Comparison of ENCODE assay signal across 28 cellular contexts in genomic region chr9:21265421-21266189, GRCh38. TPM values are rescaled to one million over a fixed set of nuclear protein-coding genes. Genes with fewer than 3 reads are reported as not detected.
DNase-seq lines count a peak whose midpoint lies in the region; ATAC-seq, FAIRE-seq and TF ChIP-seq lines count a peak whose summit lies in the region.
"Had no signal": no experiment of that assay in that cellular context is flagged by ENCODE, and none has a peak within 500 bp of the region (broad histone marks: within the 10 kb centered on the region; RNA-seq: fewer than 3 reads in every experiment).

No MANE protein-coding gene starts in this region.

- H3K27me3 Mint-ChIP-seq in MCF 10A (ENCODE audit: insufficient read depth, unreplicated experiment) (peaks cover 63% of the 10 kb centered on the region), Caco-2 (ENCODE audit: insufficient read depth, unreplicated experiment) (peaks cover 8% of the 10 kb centered on the region)
- peaks cover 0 to 3% of the 10 kb centered on the region in 2 donors for H3K27me3 Mint-ChIP-seq in stimulated activated naive B cell treated with anti-CD40 and anti-IgM and Interleukin-4, amounts not matched to agents 10 μg/mL and 1 μg/mL and 100 μg/mL, for 72 hours

- no peak for FAIRE-seq in GM12878 (lab: Jason Lieb, UNC)
- FAIRE-seq: endometrium, TTC549, urothelium cell line had no signal

- H3K79me2 ChIP-seq in mammary epithelial cell (ENCODE audit: insufficient read depth, low read length) (no peaks in the 10 kb centered on the region), GM12878 (ENCODE audit: control insufficient read depth, insufficient read depth, low read length) (no peaks in the 10 kb centered on the region)

- intact Hi-C loops in mammary epithelial cell (cut with micrococcal nuclease) = no loop called here
- intact Hi-C loops in MCF 10A (cut with micrococcal nuclease) = no loop called here
- intact Hi-C loops in GM12878 (cut with micrococcal nuclease; ENCODE audit: unreplicated experiment) = no loop called here
- intact Hi-C loops in Caco-2 (cut with micrococcal nuclease; ENCODE audit: unreplicated experiment) = no loop called here
- intact Hi-C loops in right lobe of liver (cut with DNase I) = no loop called here

- POLR2A ChIA-PET in MCF 10A (lab: Yijun Ruan, JAX) (no interaction called here), GM12878 (lab: Charles Lee) (no interaction called here), Caco-2 (lab: Charles Lee) (no interaction called here)

- no peaks in the 10 kb centered on the region for H3K9me3 ChIP-seq in mammary epithelial cell (replicated peaks; ENCODE audit: insufficient read depth, low read length)
- no peaks in the 10 kb centered on the region for H3K9me3 ChIP-seq in GM12878 (replicated peaks; ENCODE audit: control insufficient read depth, insufficient read depth, low read length)
- no peaks in the 10 kb centered on the region for H3K9me3 ChIP-seq in Caco-2
- no peaks in the 10 kb centered on the region for H3K9me3 ChIP-seq in right lobe of liver
- H3K9me3 ChIP-seq: ascending aorta, gastrocnemius medialis, left lung, neutrophil had no signal

- no peaks in the 10 kb centered on the region for H3K4me1 ChIP-seq in mammary epithelial cell (ENCODE audit: insufficient read depth, low read length)
- peaks cover 3% of the 10 kb centered on the region; the same call in 1 of the 2 replicates for H3K4me1 ChIP-seq in GM12878 (ENCODE audit: control insufficient read depth, insufficient read depth, low read length)
- H3K4me1 ChIP-seq in Caco-2 = no peaks in the 10 kb centered on the region
- no peaks in the 10 kb centered on the region for H3K4me1 ChIP-seq in right lobe of liver
- H3K4me1 ChIP-seq: ascending aorta, gastrocnemius medialis, left lung had no signal

- H4K20me1 ChIP-seq in mammary epithelial cell (ENCODE audit: insufficient read depth, low read length) (no peaks in the 10 kb centered on the region), GM12878 (ENCODE audit: control insufficient read depth, insufficient read depth) (no peaks in the 10 kb centered on the region)

- dilution Hi-C loops in mammary epithelial cell (cut with HindIII; ENCODE audit: low sequenced_read_pairs) = no loop called here

- ATAC-seq in HG02943 (IDR thresholded peaks at IDR 0.05; ENCODE audit: low read depth, unreplicated experiment) (peak; percentile 57), GM12878 (peak; percentile 47), right lobe of liver (no peak)
- peak; percentile 24 to 33 for ATAC-seq in stimulated activated naive B cell treated with anti-CD40 and anti-IgM and Interleukin-4, amounts not matched to agents 10 μg/mL and 1 μg/mL and 100 μg/mL, for 72 hours (replicated peaks)
- ATAC-seq: gastrocnemius medialis, left lung, Panc1, right cardiac atrium had no signal

- TF ChIP-seq CTCF in mammary epithelial cell (conservative IDR thresholded peaks at IDR 0.05 in 1 of 2, IDR thresholded peaks at IDR 0.05 in 1 of 2; ENCODE audit: extremely low read depth in 1 of 2, insufficient read depth in 1 of 2, low read depth in 1 of 2, low read length in 2 of 2) = no peak
- TF ChIP-seq CTCF in MCF 10A (IDR thresholded peaks at IDR 0.05; ENCODE audit: unreplicated experiment) = no peak
- no peak for TF ChIP-seq CTCF in GM12878 (IDR thresholded peaks at IDR 0.05 in 2 of 3, conservative IDR thresholded peaks at IDR 0.05 in 1 of 3; ENCODE audit: control insufficient read depth in 2 of 3, extremely low read depth in 1 of 3, insufficient read depth in 1 of 3, low read depth in 3 of 3, low read length in 3 of 3)
- TF ChIP-seq CTCF in Caco-2 (IDR thresholded peaks at IDR 0.05; ENCODE audit: insufficient read depth in 1 of 2, low read depth in 1 of 2, low read length in 1 of 2, severe bottlenecking in 1 of 2, unreplicated experiment in 1 of 2) = no peak
- no peak for TF ChIP-seq CTCF in right lobe of liver (IDR thresholded peaks at IDR 0.05)

- in situ Hi-C loops in mammary epithelial cell (cut with MboI; ENCODE audit: low sequenced_read_pairs in 2 of 2) = no loop called here
- in situ Hi-C loops in GM12878 (cut with MboI) = no loop called here

- BruUV-seq in mammary epithelial cell (replicated peaks; lab: Mats Ljungman, UMichigan) (no TSS peak), MCF 10A (replicated peaks; lab: Mats Ljungman, UMichigan) (no TSS peak), GM12878 (replicated peaks; lab: Mats Ljungman, UMichigan) (no TSS peak), Caco-2 (replicated peaks; lab: Mats Ljungman, UMichigan) (no TSS peak)

- H3K36me3 Mint-ChIP-seq in MCF 10A (ENCODE audit: insufficient read depth, unreplicated experiment) (no peaks in the 10 kb centered on the region), Caco-2 (ENCODE audit: insufficient read depth, unreplicated experiment) (no peaks in the 10 kb centered on the region)
- H3K36me3 Mint-ChIP-seq in stimulated activated naive B cell treated with anti-CD40 and anti-IgM and Interleukin-4, amounts not matched to agents 10 μg/mL and 1 μg/mL and 100 μg/mL, for 72 hours = no peaks in the 10 kb centered on the region

- H3K4me3 ChIP-seq in mammary epithelial cell (replicated peaks in 1 of 3; ENCODE audit: insufficient read depth in 1 of 3, low read depth in 2 of 3, low read length in 3 of 3) (no peak overlapping the region), GM12878 (no peak overlapping the region), Caco-2 (ENCODE audit: low read depth, low read length) (no peak overlapping the region), right lobe of liver (no peak overlapping the region)
- H3K4me3 ChIP-seq: ascending aorta, gastrocnemius medialis, left lung had no signal

- no peak for TF ChIP-seq EP300 in GM12878 (IDR thresholded peaks at IDR 0.05; ENCODE audit: borderline replicate concordance in 1 of 2, control insufficient read depth in 1 of 2, low read depth in 2 of 2, low read length in 2 of 2)

- H3K27ac ChIP-seq in mammary epithelial cell (ENCODE audit: insufficient read depth, low read depth, low read length) = no peak overlapping the region
- H3K27ac ChIP-seq in GM12878 (ENCODE audit: control insufficient read depth, insufficient read depth) = no peak overlapping the region
- no peak overlapping the region for H3K27ac ChIP-seq in right lobe of liver
- H3K27ac ChIP-seq: ascending aorta, gastrocnemius medialis, left lung, neutrophil had no signal

- RAD21 ChIA-PET in GM12878 (lab: Charles Lee; ENCODE audit: unreplicated experiment) = interaction anchor here (1.6 to 1.7 kb wide), 2 partner anchors 10 to 29 kb away, joined by 4 read pairs; no protein-coding TSS in a partner anchor

- 0% methylated on average over 1 of the region's 1 CpG for WGBS in mammary epithelial cell (ENCODE audit: low coverage, missing lambda C conversion rate)
- 6% methylated on average over 1 of the region's 1 CpG for WGBS in GM12878 (ENCODE audit: insufficient coverage, insufficient replicate concordance, low lambda C conversion rate, missing lambda C conversion rate)
- 50% methylated on average over 1 of the region's 1 CpG for WGBS in right lobe of liver (ENCODE audit: insufficient coverage, low coverage, low lambda C conversion rate, missing lambda C conversion rate)

- H3K4me1 Mint-ChIP-seq in MCF 10A (ENCODE audit: insufficient read depth, unreplicated experiment) (no peaks in the 10 kb centered on the region), Caco-2 (ENCODE audit: low read depth, unreplicated experiment) (no peaks in the 10 kb centered on the region)
- H3K4me1 Mint-ChIP-seq in stimulated activated naive B cell treated with anti-CD40 and anti-IgM and Interleukin-4, amounts not matched to agents 10 μg/mL and 1 μg/mL and 100 μg/mL, for 72 hours = peaks cover 12 to 35% of the 10 kb centered on the region in 2 donors
- H3K4me1 Mint-ChIP-seq: activated CD4-positive, alpha-beta T cell treated with anti-CD3 and anti-CD28 coated beads, Interleukin-2, amount 10 ng/mL, durations not matched to agents 7 days and 5 days had no signal

- H3K9ac ChIP-seq in mammary epithelial cell (ENCODE audit: insufficient read depth, low read length) = no peak overlapping the region
- H3K9ac ChIP-seq in GM12878 (ENCODE audit: control insufficient read depth, insufficient read depth, low read length) = no peak overlapping the region

- peaks cover 14% of the 10 kb centered on the region for H3K27me3 ChIP-seq in mammary epithelial cell (ENCODE audit: insufficient read depth, low read length)
- H3K27me3 ChIP-seq in GM12878 (replicated peaks in 1 of 2; ENCODE audit: control insufficient read depth in 2 of 2, insufficient read depth in 2 of 2, low read length in 1 of 2) = no peaks in the 10 kb centered on the region; a peak in 1 of 4 replicates
- no peaks in the 10 kb centered on the region for H3K27me3 ChIP-seq in Caco-2 (replicated peaks; ENCODE audit: control insufficient read depth, insufficient read depth, low read length)
- no peaks in the 10 kb centered on the region for H3K27me3 ChIP-seq in right lobe of liver
- H3K27me3 ChIP-seq: ascending aorta, gastrocnemius medialis, neutrophil had no signal

- no peak overlapping the region for H3K4me2 ChIP-seq in mammary epithelial cell (ENCODE audit: insufficient read depth, low read depth, low read length)
- H3K4me2 ChIP-seq in GM12878 (ENCODE audit: control insufficient read depth, insufficient read depth) = no peak overlapping the region

- no peak overlapping the region for H2AFZ ChIP-seq in mammary epithelial cell (ENCODE audit: low read depth, low read length)
- H2AFZ ChIP-seq in GM12878 (ENCODE audit: control insufficient read depth, low read depth, low read length) = no peak overlapping the region

- H3K4me3 Mint-ChIP-seq in MCF 10A (ENCODE audit: unreplicated experiment) = no peak overlapping the region
- H3K4me3 Mint-ChIP-seq in stimulated activated naive B cell treated with anti-CD40 and anti-IgM and Interleukin-4, amounts not matched to agents 10 μg/mL and 1 μg/mL and 100 μg/mL, for 72 hours = no peak overlapping the region
- no peak overlapping the region for H3K4me3 Mint-ChIP-seq in Caco-2 (ENCODE audit: unreplicated experiment)
- H3K4me3 Mint-ChIP-seq: activated CD4-positive, alpha-beta T cell treated with anti-CD3 and anti-CD28 coated beads, Interleukin-2, amount 10 ng/mL, durations not matched to agents 7 days and 5 days had no signal

- H3K9me3 Mint-ChIP-seq in MCF 10A (ENCODE audit: unreplicated experiment) (no peaks in the 10 kb centered on the region), Caco-2 (ENCODE audit: unreplicated experiment) (no peaks in the 10 kb centered on the region)
- H3K9me3 Mint-ChIP-seq in stimulated activated naive B cell treated with anti-CD40 and anti-IgM and Interleukin-4, amounts not matched to agents 10 μg/mL and 1 μg/mL and 100 μg/mL, for 72 hours = peaks cover 0 to 2% of the 10 kb centered on the region in 2 donors
- H3K9me3 Mint-ChIP-seq: activated CD4-positive, alpha-beta T cell treated with anti-CD3 and anti-CD28 coated beads, Interleukin-2, amount 10 ng/mL, durations not matched to agents 7 days and 5 days had no signal

- TF ChIP-seq RAD21 in GM12878 (IDR thresholded peaks at IDR 0.05; ENCODE audit: insufficient read depth, low read depth, low read length) = no peak

- TF ChIP-seq POLR2A in GM12878 (IDR thresholded peaks at IDR 0.05; ENCODE audit: low read depth, low read length) = no peak
- TF ChIP-seq POLR2A in right lobe of liver (IDR thresholded peaks at IDR 0.05) = no peak

- SMC1A ChIA-PET in GM12878 (lab: Charles Lee; ENCODE audit: uncharacterized antibody, unreplicated experiment) = interaction anchor here (1.1 to 5.3 kb wide), 2 partner anchors 11 to 49 kb away, joined by 3 to 30 read pairs; no protein-coding TSS in a partner anchor

- H3K36me3 ChIP-seq in mammary epithelial cell (ENCODE audit: insufficient read depth, low read length) = no peaks in the 10 kb centered on the region
- no peaks in the 10 kb centered on the region for H3K36me3 ChIP-seq in GM12878 (ENCODE audit: control insufficient read depth in 2 of 2, insufficient read depth in 2 of 2, low read length in 1 of 2)
- H3K36me3 ChIP-seq in Caco-2 (ENCODE audit: control insufficient read depth, insufficient read depth, low read length) = no peaks in the 10 kb centered on the region
- H3K36me3 ChIP-seq in right lobe of liver = no peaks in the 10 kb centered on the region
- H3K36me3 ChIP-seq: ascending aorta, gastrocnemius medialis, left lung, neutrophil had no signal

- H3K27ac Mint-ChIP-seq in MCF 10A (ENCODE audit: low read depth, unreplicated experiment) = no peak overlapping the region
- no peak overlapping the region for H3K27ac Mint-ChIP-seq in stimulated activated naive B cell treated with anti-CD40 and anti-IgM and Interleukin-4, amounts not matched to agents 10 μg/mL and 1 μg/mL and 100 μg/mL, for 72 hours
- no peak overlapping the region for H3K27ac Mint-ChIP-seq in Caco-2 (ENCODE audit: unreplicated experiment)
- H3K27ac Mint-ChIP-seq: activated CD4-positive, alpha-beta T cell treated with anti-CD3 and anti-CD28 coated beads, Interleukin-2, amount 10 ng/mL, durations not matched to agents 7 days and 5 days had no signal

- DNase-seq in mammary epithelial cell (peak; percentile 52), MCF 10A (ENCODE audit: unreplicated experiment) (no peak), GM12878 (ENCODE audit: low read depth, low spot score) (no peak), Caco-2 (no peak), right lobe of liver (no peak), NCI-H1048 (lab: John Stamatoyannopoulos, UW) (no peak)
- DNase-seq in stimulated activated naive B cell treated with anti-CD40 and anti-IgM and Interleukin-4, amounts not matched to agents 10 μg/mL and 1 μg/mL and 100 μg/mL, for 72 hours = no peak
- DNase-seq: activated CD4-positive, alpha-beta T cell treated with anti-CD3 and anti-CD28 coated beads, Interleukin-2, amount 10 ng/mL, durations not matched to agents 7 days and 5 days; activated naive CD4-positive, alpha-beta T cell; activated T-cell treated with anti-CD3 and anti-CD28 coated beads for 4 hours; C1 segment of cervical spinal cord; gastrocnemius medialis; KBM-7; left lung; NCI-H1105; NCI-H2171 treated with DMSO at 0.1 percent for 48 hours; NCI-H774; right cardiac atrium had no signal

- CTCF ChIA-PET in mammary epithelial cell (lab: Charles Lee; ENCODE audit: low non-redundant PET) (no interaction called here), MCF 10A (lab: Yijun Ruan, JAX) (interaction anchor here (2.6 kb wide), 1 partner anchor 13 kb away, joined by 10 read pairs; no protein-coding TSS in a partner anchor), GM12878 (lab: Yijun Ruan, JAX) (interaction anchor here (0.7 to 2.4 kb wide), 4 partner anchors 9 to 61 kb away, joined by 3 to 16 read pairs (median 4); no protein-coding TSS in a partner anchor), Caco-2 (lab: Charles Lee) (no interaction called here)

RNA-seq across cellular contexts. Expression of gene IFNA14, which starts 25.8 kb away (rescaled TPM):
- total RNA-seq in mammary epithelial cell = not detected
- polyA plus RNA-seq in mammary epithelial cell = not detected
- polyA minus RNA-seq in mammary epithelial cell = not detected
- not detected in 2 replicates for total RNA-seq in MCF 10A (2022)
- total RNA-seq in GM12878 (2013; cell fraction: nucleolus; rRNA removed) = not detected in 2 replicates
- total RNA-seq in GM12878 (2014; rRNA removed) = not detected in 2 replicates
- total RNA-seq in GM12878 (2014; rRNA removed; fragmentation: Illumina TruSeq; extraction: Trizol) = not detected in 2 replicates
- total RNA-seq in GM12878 (2021) = not detected in 2 replicates
- polyA plus RNA-seq in GM12878 (2011; ENCODE audit: low read depth) = not detected
- not detected in 2 replicates for polyA plus RNA-seq in GM12878 (2011; rRNA removed)
- not detected in 2 replicates for polyA plus RNA-seq in GM12878 (2011; cell fraction: cytosol; rRNA removed)
- polyA plus RNA-seq in GM12878 (2011; cell fraction: nucleus; rRNA removed) = not detected in 2 replicates
- polyA plus RNA-seq in GM12878 (2012) = not detected in 2 replicates
- not detected in 2 replicates for polyA plus RNA-seq in GM12878 (2014; fragmentation: Illumina TruSeq; extraction: Trizol)
- polyA plus RNA-seq in GM12878 (2014; fragmentation: Nextera tagmentation; extraction: Ambion mirVana) = not detected
- polyA plus RNA-seq in GM12878 (2014; rRNA removed) = not detected in 2 replicates
- not detected for polyA plus RNA-seq in GM12878 (2016; fragmentation: Nextera tagmentation; extraction: Ambion mirVana)
- polyA minus RNA-seq in GM12878 (2011; rRNA and poly(A)+ RNA removed) = not detected in 2 replicates
- not detected in 2 replicates for polyA minus RNA-seq in GM12878 (2011; cell fraction: cytosol; rRNA and poly(A)+ RNA removed)
- not detected in 2 replicates for polyA minus RNA-seq in GM12878 (2011; cell fraction: nucleus; rRNA and poly(A)+ RNA removed)
- total RNA-seq in Caco-2 (2022) = not detected in 2 replicates
- total RNA-seq in right lobe of liver = not detected
- total RNA-seq: A172; activated CD4-positive, alpha-beta T cell treated with anti-CD3 and anti-CD28 coated beads, Interleukin-2, amount 10 ng/mL, durations not matched to agents 7 days and 5 days; ascending aorta; chondrocyte; gastrocnemius medialis; left lung; mucosa of gallbladder; right cardiac atrium had no signal
- polyA plus RNA-seq: right cardiac atrium had no signal

RNA-seq across cellular contexts. Expression of gene IFNA17, which starts 37.6 kb away (rescaled TPM):
- not detected for total RNA-seq in mammary epithelial cell
- polyA plus RNA-seq in mammary epithelial cell = not detected
- polyA minus RNA-seq in mammary epithelial cell = not detected
- total RNA-seq in MCF 10A (2022) = not detected in 2 replicates
- not detected in 2 replicates for total RNA-seq in GM12878 (2013; cell fraction: nucleolus; rRNA removed)
- total RNA-seq in GM12878 (2014; rRNA removed) = not detected in 2 replicates
- not detected in 2 replicates for total RNA-seq in GM12878 (2014; rRNA removed; fragmentation: Illumina TruSeq; extraction: Trizol)
- not detected in 2 replicates for total RNA-seq in GM12878 (2021)
- not detected for polyA plus RNA-seq in GM12878 (2011; ENCODE audit: low read depth)
- not detected in 2 replicates for polyA plus RNA-seq in GM12878 (2011; rRNA removed)
- not detected in 2 replicates for polyA plus RNA-seq in GM12878 (2011; cell fraction: cytosol; rRNA removed)
- not detected in 2 replicates for polyA plus RNA-seq in GM12878 (2011; cell fraction: nucleus; rRNA removed)
- polyA plus RNA-seq in GM12878 (2012) = not detected in 2 replicates
- not detected in 2 replicates for polyA plus RNA-seq in GM12878 (2014; fragmentation: Illumina TruSeq; extraction: Trizol)
- not detected for polyA plus RNA-seq in GM12878 (2014; fragmentation: Nextera tagmentation; extraction: Ambion mirVana)
- polyA plus RNA-seq in GM12878 (2014; rRNA removed) = not detected in 2 replicates
- polyA plus RNA-seq in GM12878 (2016; fragmentation: Nextera tagmentation; extraction: Ambion mirVana) = not detected
- not detected in 2 replicates for polyA minus RNA-seq in GM12878 (2011; rRNA and poly(A)+ RNA removed)
- not detected in 2 replicates for polyA minus RNA-seq in GM12878 (2011; cell fraction: cytosol; rRNA and poly(A)+ RNA removed)
- not detected in 2 replicates for polyA minus RNA-seq in GM12878 (2011; cell fraction: nucleus; rRNA and poly(A)+ RNA removed)
- total RNA-seq in Caco-2 (2022) = not detected in 2 replicates
- not detected for total RNA-seq in right lobe of liver
- total RNA-seq: A172; activated CD4-positive, alpha-beta T cell treated with anti-CD3 and anti-CD28 coated beads, Interleukin-2, amount 10 ng/mL, durations not matched to agents 7 days and 5 days; ascending aorta; chondrocyte; gastrocnemius medialis; left lung; mucosa of gallbladder; right cardiac atrium had no signal
- polyA plus RNA-seq: right cardiac atrium had no signal

RNA-seq across cellular contexts. Expression of gene IFNA5, which starts 39.5 kb away (rescaled TPM):
- total RNA-seq in mammary epithelial cell (not detected), MCF 10A (2022) (not detected in 2 replicates), GM12878 (2014; rRNA removed) (not detected in 2 replicates), GM12878 (2014; rRNA removed; fragmentation: Illumina TruSeq; extraction: Trizol) (not detected in 2 replicates), GM12878 (2021) (not detected in 2 replicates), Caco-2 (2022) (not detected in 2 replicates), right lobe of liver (not detected)
- polyA plus RNA-seq in mammary epithelial cell (not detected), GM12878 (2011; rRNA removed) (not detected in 2 replicates), GM12878 (2014; fragmentation: Illumina TruSeq; extraction: Trizol) (not detected in 2 replicates), GM12878 (2014; fragmentation: Nextera tagmentation; extraction: Ambion mirVana) (not detected), GM12878 (2014; rRNA removed) (not detected in 2 replicates), GM12878 (2016; fragmentation: Nextera tagmentation; extraction: Ambion mirVana) (not detected)
- polyA minus RNA-seq in mammary epithelial cell = not detected
- total RNA-seq in GM12878 (2013; cell fraction: nucleolus; rRNA removed) = not detected in 2 replicates
- not detected for polyA plus RNA-seq in GM12878 (2011; ENCODE audit: low read depth)
- polyA plus RNA-seq in GM12878 (2011; cell fraction: cytosol; rRNA removed) = not detected in 2 replicates
- not detected in 2 replicates for polyA plus RNA-seq in GM12878 (2011; cell fraction: nucleus; rRNA removed)
- polyA plus RNA-seq in GM12878 (2012) = not detected in 2 replicates
- polyA minus RNA-seq in GM12878 (2011; rRNA and poly(A)+ RNA removed) = not detected in 2 replicates
- not detected in 2 replicates for polyA minus RNA-seq in GM12878 (2011; cell fraction: cytosol; rRNA and poly(A)+ RNA removed)
- not detected in 2 replicates for polyA minus RNA-seq in GM12878 (2011; cell fraction: nucleus; rRNA and poly(A)+ RNA removed)
- total RNA-seq: A172; activated CD4-positive, alpha-beta T cell treated with anti-CD3 and anti-CD28 coated beads, Interleukin-2, amount 10 ng/mL, durations not matched to agents 7 days and 5 days; chondrocyte; gastrocnemius medialis; left lung; mucosa of gallbladder; right cardiac atrium had no signal
- polyA plus RNA-seq: right cardiac atrium had no signal

RNA-seq across cellular contexts. Expression of gene IFNA16, which starts 48.5 kb away (rescaled TPM):
- total RNA-seq in mammary epithelial cell (not detected), MCF 10A (2022) (not detected in 2 replicates), GM12878 (2014; rRNA removed) (not detected in 2 replicates), GM12878 (2014; rRNA removed; fragmentation: Illumina TruSeq; extraction: Trizol) (not detected in 2 replicates), GM12878 (2021) (not detected in 2 replicates), Caco-2 (2022) (not detected in 2 replicates), right lobe of liver (not detected)
- polyA plus RNA-seq in mammary epithelial cell (not detected), GM12878 (2011; rRNA removed) (not detected in 2 replicates), GM12878 (2014; fragmentation: Illumina TruSeq; extraction: Trizol) (not detected in 2 replicates), GM12878 (2014; fragmentation: Nextera tagmentation; extraction: Ambion mirVana) (not detected), GM12878 (2014; rRNA removed) (not detected in 2 replicates), GM12878 (2016; fragmentation: Nextera tagmentation; extraction: Ambion mirVana) (not detected)
- polyA minus RNA-seq in mammary epithelial cell = not detected
- not detected in 2 replicates for total RNA-seq in GM12878 (2013; cell fraction: nucleolus; rRNA removed)
- polyA plus RNA-seq in GM12878 (2011; ENCODE audit: low read depth) = not detected
- polyA plus RNA-seq in GM12878 (2011; cell fraction: cytosol; rRNA removed) = not detected in 2 replicates
- polyA plus RNA-seq in GM12878 (2011; cell fraction: nucleus; rRNA removed) = not detected in 2 replicates
- not detected in 2 replicates for polyA plus RNA-seq in GM12878 (2012)
- polyA minus RNA-seq in GM12878 (2011; rRNA and poly(A)+ RNA removed) = not detected in 2 replicates
- not detected in 2 replicates for polyA minus RNA-seq in GM12878 (2011; cell fraction: cytosol; rRNA and poly(A)+ RNA removed)
- polyA minus RNA-seq in GM12878 (2011; cell fraction: nucleus; rRNA and poly(A)+ RNA removed) = not detected in 2 replicates
- total RNA-seq: A172; activated CD4-positive, alpha-beta T cell treated with anti-CD3 and anti-CD28 coated beads, Interleukin-2, amount 10 ng/mL, durations not matched to agents 7 days and 5 days; ascending aorta; chondrocyte; gastrocnemius medialis; left lung; mucosa of gallbladder; right cardiac atrium had no signal
- polyA plus RNA-seq: right cardiac atrium had no signal

RNA-seq across cellular contexts. Expression of gene IFNA10, which starts 58.7 kb away (rescaled TPM):
- total RNA-seq in mammary epithelial cell = not detected
- not detected for polyA plus RNA-seq in mammary epithelial cell
- polyA minus RNA-seq in mammary epithelial cell = not detected
- not detected in 2 replicates for total RNA-seq in MCF 10A (2022)
- not detected in 2 replicates for total RNA-seq in GM12878 (2013; cell fraction: nucleolus; rRNA removed)
- not detected in 2 replicates for total RNA-seq in GM12878 (2014; rRNA removed)
- not detected in 2 replicates for total RNA-seq in GM12878 (2014; rRNA removed; fragmentation: Illumina TruSeq; extraction: Trizol)
- not detected in 2 replicates for total RNA-seq in GM12878 (2021)
- not detected for polyA plus RNA-seq in GM12878 (2011; ENCODE audit: low read depth)
- polyA plus RNA-seq in GM12878 (2011; rRNA removed) = not detected in 2 replicates
- polyA plus RNA-seq in GM12878 (2011; cell fraction: cytosol; rRNA removed) = not detected in 2 replicates
- not detected in 2 replicates for polyA plus RNA-seq in GM12878 (2011; cell fraction: nucleus; rRNA removed)
- not detected in 2 replicates for polyA plus RNA-seq in GM12878 (2012)
- not detected in 2 replicates for polyA plus RNA-seq in GM12878 (2014; fragmentation: Illumina TruSeq; extraction: Trizol)
- not detected for polyA plus RNA-seq in GM12878 (2014; fragmentation: Nextera tagmentation; extraction: Ambion mirVana)
- polyA plus RNA-seq in GM12878 (2014; rRNA removed) = not detected in 2 replicates
- polyA plus RNA-seq in GM12878 (2016; fragmentation: Nextera tagmentation; extraction: Ambion mirVana) = not detected
- not detected in 2 replicates for polyA minus RNA-seq in GM12878 (2011; rRNA and poly(A)+ RNA removed)
- polyA minus RNA-seq in GM12878 (2011; cell fraction: cytosol; rRNA and poly(A)+ RNA removed) = not detected in 2 replicates
- polyA minus RNA-seq in GM12878 (2011; cell fraction: nucleus; rRNA and poly(A)+ RNA removed) = not detected in 2 replicates
- not detected in 2 replicates for total RNA-seq in Caco-2 (2022)
- not detected for total RNA-seq in right lobe of liver
- total RNA-seq: A172; activated CD4-positive, alpha-beta T cell treated with anti-CD3 and anti-CD28 coated beads, Interleukin-2, amount 10 ng/mL, durations not matched to agents 7 days and 5 days; ascending aorta; chondrocyte; gastrocnemius medialis; left lung; mucosa of gallbladder; right cardiac atrium had no signal
- polyA plus RNA-seq: right cardiac atrium had no signal

Comparison
In these comparisons a context has a peak if more than half of its experiments do, and no peak if none do; other contexts are left out.
1. CTCF ChIA-PET loops: an anchor here in MCF 10A (2.6 kb wide) and GM12878 (0.7 to 2.4 kb wide); none called in mammary epithelial cell and Caco-2.
2. ATAC-seq: peak in HG02943 (single experiment), GM12878 (single experiment) and stimulated activated naive B cell treated with anti-CD40 and anti-IgM and Interleukin-4, amounts not matched to agents 10 μg/mL and 1 μg/mL and 100 μg/mL, for 72 hours (2 of 2); none in right lobe of liver (0 of 4).